Comparison of ENCODE assay signal across 22 cellular contexts in genomic region chr9:83359039-83359438, GRCh38.
"Had no signal": no experiment of that assay in that cellular context is flagged by ENCODE, and none has a peak within 500 bp of the region (broad histone marks: within the 10 kb centered on the region; RNA-seq: fewer than 3 reads in every experiment).

No MANE protein-coding gene starts in this region.

- DNase-seq: IMR-90; Karpas-422; KG1; MM.1S; NCI-H1092 treated with DMSO at 0.1 percent for 48 hours; NCI-H1436; NCI-H187; NCI-H2029; NCI-H2081 treated with DMSO at 0.1 percent for 48 hours; NCI-H2171; NCI-H226; NCI-H446; NCI-H510A; NCI-H524 treated with DMSO at 0.1 percent for 48 hours; NCI-H69; NCI-H774; NK-92 treated with Interleukin-12 subunit alpha and Interleukin-12 subunit beta, amount 100 ng/mL, for 24 hours; PC-3; SHP77; SK-N-SH had no signal

- H3K9me2 ChIP-seq: SK-N-SH had no signal

- H3K9me3 ChIP-seq: SK-N-SH had no signal

- H3K9ac ChIP-seq: SK-N-SH had no signal

- H3K27ac ChIP-seq: RWPE1 had no signal

- H3K4me2 ChIP-seq: SK-N-SH had no signal

- ATAC-seq: Panc1, PC-3 had no signal
